16 cellular contexts compared by ENCODE assay signal in the genomic region with DNA sequence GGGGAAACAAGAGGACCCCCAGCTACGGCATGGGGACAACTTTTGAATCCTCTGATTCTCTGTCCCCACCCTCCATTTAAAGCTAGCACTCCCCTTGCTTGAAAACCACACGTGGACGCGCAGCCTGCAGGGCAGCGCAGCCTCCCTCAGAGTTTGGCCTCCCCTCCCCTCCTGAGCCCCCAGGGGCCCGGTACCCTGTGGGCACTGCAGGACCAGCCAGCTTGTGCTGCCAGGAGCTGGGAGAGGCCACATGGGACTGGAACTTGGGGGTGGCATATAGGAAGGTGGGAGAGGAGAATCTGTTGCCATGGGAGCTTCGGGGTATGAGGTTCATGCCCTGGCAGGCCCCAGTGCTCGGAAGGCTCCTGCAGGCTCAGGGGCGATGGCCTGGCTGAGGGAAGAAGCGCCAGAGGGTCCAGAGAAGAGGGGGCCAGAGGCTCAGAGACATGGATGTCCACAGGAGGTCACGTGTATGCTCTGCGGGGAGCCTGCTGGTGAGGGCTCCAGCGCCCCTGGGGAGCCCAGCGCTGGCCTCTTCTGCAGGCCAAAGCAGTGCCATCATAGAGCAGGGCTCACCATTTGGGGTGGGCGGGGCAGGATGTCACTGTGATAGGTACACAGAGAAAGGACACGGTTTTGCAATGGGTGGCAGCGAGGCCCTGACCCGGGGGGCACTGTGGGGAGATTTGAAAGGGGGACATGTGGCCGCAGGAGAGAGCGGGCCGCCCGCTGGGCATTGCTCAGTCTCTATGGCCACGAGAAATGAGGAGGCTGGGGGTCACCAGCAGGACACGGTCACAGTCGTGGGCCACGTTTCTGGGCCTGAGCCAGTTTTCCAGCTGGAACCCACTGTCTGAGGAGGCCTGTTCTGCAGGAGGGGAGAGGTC.
DNase-seq lines count a peak whose midpoint lies in the region; ATAC-seq, FAIRE-seq and TF ChIP-seq lines count a peak whose summit lies in the region.
"Had no signal": no experiment of that assay in that cellular context is flagged by ENCODE, and none has a peak within 500 bp of the region (broad histone marks: within the 10 kb centered on the region; RNA-seq: fewer than 3 reads in every experiment).

No MANE protein-coding gene starts in this region.

- POLR2A ChIA-PET in Panc1 (lab: Charles Lee) (no interaction called here), K562 (lab: Yijun Ruan, JAX) (no interaction called here)

- TF ChIP-seq POLR2A in K562 (conservative IDR thresholded peaks at IDR 0.05) (no peak), testis (IDR thresholded peaks at IDR 0.05) (no peak)

- H3K27me3 ChIP-seq in Panc1 (ENCODE audit: control insufficient read depth, insufficient read depth, low read length) (no peaks in the 10 kb centered on the region), K562 (ENCODE audit: control insufficient read depth in 2 of 2, insufficient read depth in 2 of 2, low read length in 2 of 2) (no peaks in the 10 kb centered on the region), testis (no peaks in the 10 kb centered on the region)

- H3K79me2 ChIP-seq in K562 (ENCODE audit: control insufficient read depth, insufficient read depth, low read length), result no peaks in the 10 kb centered on the region

- H3K9me3 ChIP-seq in Panc1 (ENCODE audit: control insufficient read depth, insufficient read depth, low read depth, low read length) (no peaks in the 10 kb centered on the region), K562 (replicated peaks; ENCODE audit: control insufficient read depth, insufficient read depth, low read depth, low read length) (no peaks in the 10 kb centered on the region), testis (no peaks in the 10 kb centered on the region)
- H3K9me3 ChIP-seq: A549, BE2C had no signal

- no peak overlapping the region for H3K4me3 Mint-ChIP-seq in neural crest cell
- no peak overlapping the region for H3K4me3 Mint-ChIP-seq in stimulated activated effector memory CD8-positive, alpha-beta T cell treated with anti-CD3 and anti-CD28 coated beads, Interleukin-12 subunit alpha, Interleukin-12 subunit beta, amount 100 ng/mL, for 72 hours
- H3K4me3 Mint-ChIP-seq: CD4-positive, alpha-beta memory T cell had no signal

- BruUV-seq in Panc1 (replicated peaks; lab: Mats Ljungman, UMichigan) (no TSS peak), K562 (replicated peaks; lab: Mats Ljungman, UMichigan) (no TSS peak)

- H3K36me3 Mint-ChIP-seq in neural crest cell (ENCODE audit: low read depth), result no peaks in the 10 kb centered on the region
- H3K36me3 Mint-ChIP-seq in stimulated activated effector memory CD8-positive, alpha-beta T cell treated with anti-CD3 and anti-CD28 coated beads, Interleukin-12 subunit alpha, Interleukin-12 subunit beta, amount 100 ng/mL, for 72 hours, result no peaks in the 10 kb centered on the region
- H3K36me3 Mint-ChIP-seq: CD4-positive, alpha-beta memory T cell had no signal

- 85% methylated on average over 5 of the region's 26 CpGs for WGBS in K562 (ENCODE audit: insufficient coverage, low coverage, missing lambda C conversion rate)
- WGBS in testis, 2 donors, result 80 to 86% methylated on average over 20 to 26 of the region's 26 CpGs

- in situ Hi-C loops in Panc1 (cut with HindIII; ENCODE audit: low pct_unique_long_range_greater_than_20kb, low sequenced_read_pairs), result no loop called here
- in situ Hi-C loops in K562 (cut with MboI), result no loop called here

- DNase-seq in Panc1 (ENCODE audit: low read depth, low spot score) (no peak), K562 (ENCODE audit: extremely low read depth in 1 of 4, low spot score in 3 of 4) (no peak), neural crest cell (ENCODE audit: low read depth, low spot score) (no peak), T-helper 1 cell (no peak), testis (no peak)
- no peak for DNase-seq in stimulated activated effector memory CD8-positive, alpha-beta T cell treated with anti-CD3 and anti-CD28 coated beads, Interleukin-12 subunit alpha, Interleukin-12 subunit beta, amount 100 ng/mL, for 72 hours (ENCODE audit: low spot score in 2 of 2)
- DNase-seq: BE2C, DMS79, GM23248 had no signal

- no peak for TF ChIP-seq CTCF in Panc1 (IDR thresholded peaks at IDR 0.05)
- no peak for TF ChIP-seq CTCF in K562 (IDR thresholded peaks at IDR 0.05 in 2 of 3, conservative IDR thresholded peaks at IDR 0.05 in 1 of 3; ENCODE audit: insufficient read depth in 2 of 3, low read depth in 1 of 3, low read length in 3 of 3)
- TF ChIP-seq CTCF in neural crest cell (conservative IDR thresholded peaks at IDR 0.05), result no peak
- no peak for TF ChIP-seq CTCF in testis (IDR thresholded peaks at IDR 0.05)

- H3K36me3 ChIP-seq in Panc1 (ENCODE audit: control insufficient read depth, insufficient read depth, low read length), result no peaks in the 10 kb centered on the region
- H3K36me3 ChIP-seq in K562 (ENCODE audit: control insufficient read depth, insufficient read depth, low read length), result no peaks in the 10 kb centered on the region
- H3K36me3 ChIP-seq in testis (ENCODE audit: low read depth, missing control alignments), result no peaks in the 10 kb centered on the region
- H3K36me3 ChIP-seq: BE2C had no signal

- H3K4me1 Mint-ChIP-seq in neural crest cell, result no peaks in the 10 kb centered on the region
- no peaks in the 10 kb centered on the region for H3K4me1 Mint-ChIP-seq in stimulated activated effector memory CD8-positive, alpha-beta T cell treated with anti-CD3 and anti-CD28 coated beads, Interleukin-12 subunit alpha, Interleukin-12 subunit beta, amount 100 ng/mL, for 72 hours
- H3K4me1 Mint-ChIP-seq: CD4-positive, alpha-beta memory T cell had no signal

- H2AFZ ChIP-seq in K562 (ENCODE audit: low read depth, low read length), result no peak overlapping the region
- H2AFZ ChIP-seq: GM23248 had no signal

- H4K20me1 ChIP-seq in K562 (replicated peaks; ENCODE audit: control insufficient read depth, insufficient read depth, low read length), result no peaks in the 10 kb centered on the region

- H3K27ac ChIP-seq in Panc1 (ENCODE audit: low read length) (no peak overlapping the region), K562 (ENCODE audit: extremely low read depth, low read depth, low read length) (no peak overlapping the region), testis (no peak overlapping the region)
- H3K27ac ChIP-seq: A549, C4-2B, GM23248 had no signal

- H3K27ac Mint-ChIP-seq in neural crest cell (ENCODE audit: unreplicated experiment), result peak overlapping the region; percentile 67
- no peak overlapping the region for H3K27ac Mint-ChIP-seq in stimulated activated effector memory CD8-positive, alpha-beta T cell treated with anti-CD3 and anti-CD28 coated beads, Interleukin-12 subunit alpha, Interleukin-12 subunit beta, amount 100 ng/mL, for 72 hours

- no peaks in the 10 kb centered on the region for H3K27me3 Mint-ChIP-seq in neural crest cell (ENCODE audit: low read depth)
- H3K27me3 Mint-ChIP-seq: CD4-positive, alpha-beta memory T cell had no signal

- no peaks in the 10 kb centered on the region for H3K4me1 ChIP-seq in Panc1 (ENCODE audit: control insufficient read depth, insufficient read depth, low read length)
- H3K4me1 ChIP-seq in K562 (replicated peaks in 1 of 2; ENCODE audit: control insufficient read depth in 2 of 2, insufficient read depth in 2 of 2, low read length in 2 of 2), result peaks cover 0 to 10% of the 10 kb centered on the region in 2 experiments; a peak in 2 of 5 replicates
- H3K4me1 ChIP-seq in testis, result no peaks in the 10 kb centered on the region
- H3K4me1 ChIP-seq: BE2C had no signal

- CTCF ChIA-PET in Panc1 (lab: Charles Lee), result no interaction called here
- CTCF ChIA-PET in K562 (lab: Yijun Ruan, JAX; ENCODE audit: low intra/inter-chr PET ratio), result no interaction called here

- H3K4me3 ChIP-seq in Panc1 (ENCODE audit: low read depth in 2 of 2, low read length in 2 of 2), result no peak overlapping the region
- H3K4me3 ChIP-seq in K562, result no peak overlapping the region
- no peak overlapping the region for H3K4me3 ChIP-seq in testis
- H3K4me3 ChIP-seq: A549, GM12878, GM23248 had no signal

- H3K9me3 Mint-ChIP-seq in neural crest cell, result no peaks in the 10 kb centered on the region
- H3K9me3 Mint-ChIP-seq in stimulated activated effector memory CD8-positive, alpha-beta T cell treated with anti-CD3 and anti-CD28 coated beads, Interleukin-12 subunit alpha, Interleukin-12 subunit beta, amount 100 ng/mL, for 72 hours, result no peaks in the 10 kb centered on the region
- H3K9me3 Mint-ChIP-seq: CD4-positive, alpha-beta memory T cell had no signal

- peak; percentile 29; the same call in 1 of the 2 replicates for ATAC-seq in Panc1
- no peak for ATAC-seq in K562
- peak; percentile 9 for ATAC-seq in stimulated activated effector memory CD8-positive, alpha-beta T cell treated with anti-CD3 and anti-CD28 coated beads, Interleukin-12 subunit alpha, Interleukin-12 subunit beta, amount 100 ng/mL, for 72 hours
- ATAC-seq in HG03378 (IDR thresholded peaks at IDR 0.05; ENCODE audit: unreplicated experiment), result no peak
- ATAC-seq: A549, GM12878 had no signal

- intact Hi-C loops in Panc1 (cut with micrococcal nuclease; ENCODE audit: unreplicated experiment), result no loop called here
- intact Hi-C loops in K562 (cut with micrococcal nuclease), result no loop called here
- intact Hi-C loops in testis (cut with DNase I; ENCODE audit: low total_unique reads), result no loop called here

- no peaks in the 10 kb centered on the region for H3K9me1 ChIP-seq in K562 (ENCODE audit: control insufficient read depth, insufficient read depth, low read length)

- FAIRE-seq in K562 (lab: Jason Lieb, UNC), result no peak
- FAIRE-seq: A549, GM12878, GM18507, H54 had no signal

- no peak for TF ChIP-seq EP300 in K562 (IDR thresholded peaks at IDR 0.05; ENCODE audit: low read length)

- H3K9ac ChIP-seq in K562 (ENCODE audit: insufficient read depth in 1 of 2, low read depth in 2 of 2, low read length in 2 of 2), result no peak overlapping the region
- H3K9ac ChIP-seq: GM23248 had no signal

- no peak for TF ChIP-seq RAD21 in K562 (CRISPR knock-in tag; conservative IDR thresholded peaks at IDR 0.05 in 1 of 2, IDR thresholded peaks at IDR 0.05 in 1 of 2)

- no peak overlapping the region for H3K4me2 ChIP-seq in K562 (ENCODE audit: insufficient read depth, low read length)
- H3K4me2 ChIP-seq: A549 had no signal

TF ChIP-seq in K562, 482 proteins besides CTCF, POLR2A, EP300 and RAD21 (continues in another document):
- peak; percentile 54 for TF ChIP-seq POLR2G (IDR thresholded peaks at IDR 0.05; ENCODE audit: low read depth, low read length)

Comparison
In these comparisons a context has a peak if more than half of its experiments do, and no peak if none do; other contexts are left out.
1. ATAC-seq: peak in Panc1 (single experiment) and stimulated activated effector memory CD8-positive, alpha-beta T cell treated with anti-CD3 and anti-CD28 coated beads, Interleukin-12 subunit alpha, Interleukin-12 subunit beta, amount 100 ng/mL, for 72 hours (single experiment); none in K562 (single experiment) and HG03378 (single experiment).